Comparison of ENCODE assay signal across 19 cellular contexts in the genomic region with DNA sequence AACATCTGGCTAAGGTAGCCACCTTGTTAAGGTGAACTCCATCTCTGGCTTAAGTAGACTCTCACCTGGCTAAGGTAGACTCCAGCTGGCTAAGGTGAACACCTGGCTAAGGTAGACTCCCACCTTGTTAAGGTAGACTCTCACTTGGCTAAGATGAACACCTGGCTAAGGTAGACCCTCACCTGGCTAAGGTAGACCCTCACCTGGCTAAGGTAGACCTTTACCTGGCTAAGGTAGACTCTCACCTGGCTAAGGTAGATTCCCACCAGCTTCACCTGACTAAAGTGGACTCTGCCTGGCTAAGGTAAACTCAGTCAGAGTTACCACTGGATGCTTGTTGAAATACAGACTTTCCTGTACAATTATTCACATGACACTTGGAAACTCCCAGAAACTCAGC. TPM values are rescaled to one million over a fixed set of nuclear protein-coding genes. Genes with fewer than 3 reads are reported as not detected.
DNase-seq lines count a peak whose midpoint lies in the region; ATAC-seq and TF ChIP-seq lines count a peak whose summit lies in the region.
"Had no signal": no experiment of that assay in that cellular context is flagged by ENCODE, and none has a peak within 500 bp of the region (broad histone marks: within the 10 kb centered on the region; RNA-seq: fewer than 3 reads in every experiment).

No MANE protein-coding gene starts in this region.

- H3K36me3 ChIP-seq in DND-41 (ENCODE audit: insufficient read depth, low read length) = no peaks in the 10 kb centered on the region
- H3K36me3 ChIP-seq: breast epithelium, heart right ventricle, left ventricle myocardium inferior, vagina had no signal

- H3K36me3 Mint-ChIP-seq in activated CD8-positive, alpha-beta memory T cell treated with anti-CD3 and anti-CD28 coated beads, Interleukin-2, amount 10 ng/mL, durations not matched to agents 7 days and 5 days = peaks cover 10% of the 10 kb centered on the region
- H3K36me3 Mint-ChIP-seq in activated T-helper 1 cell treated with anti-CD3 and anti-CD28 coated beads, Interleukin-12 subunit alpha, Interleukin-12 subunit beta, Interleukin-2, Interleukin-4 antibody, amounts not matched to agents 30 ng/mL and 10 ng/mL and 1 ng/mL, durations not matched to agents 14 hours and 24 hours and 36 hours (ENCODE audit: low read depth) = peaks cover 6% of the 10 kb centered on the region
- no peaks in the 10 kb centered on the region for H3K36me3 Mint-ChIP-seq in natural killer cell treated with Interleukin-12 subunit alpha and Interleukin-12 subunit beta and Interleukin-15 and Interleukin-18, amount 100 ng/mL, for 72 hours

- CTCF ChIA-PET in activated CD8-positive, alpha-beta memory T cell treated with anti-CD3 and anti-CD28 coated beads, Interleukin-2, amount 10 ng/mL, durations not matched to agents 7 days and 5 days (lab: Charles Lee) = interaction anchor here (0.9 to 2.5 kb wide), 5 partner anchors 10 to 35 kb away, joined by 3 to 12 read pairs (median 3); no protein-coding TSS in a partner anchor

- no peaks in the 10 kb centered on the region for H3K9me3 ChIP-seq in DND-41 (ENCODE audit: insufficient read depth, low read length, severe bottlenecking)
- H3K9me3 ChIP-seq: breast epithelium, heart right ventricle, left ventricle myocardium inferior, spleen, vagina had no signal

- no peak overlapping the region for H3K9ac ChIP-seq in DND-41 (ENCODE audit: low read depth, low read length)

- intact Hi-C loops in activated T-helper 1 cell treated with anti-CD3 and anti-CD28 coated beads, Interleukin-12 subunit alpha, Interleukin-12 subunit beta, Interleukin-2, Interleukin-4 antibody, amounts not matched to agents 30 ng/mL and 10 ng/mL and 1 ng/mL, durations not matched to agents 14 hours and 24 hours and 36 hours (cut with micrococcal nuclease) = loop anchor here (1.0 to 2.0 kb wide), 2 partner anchors 23 to 56 kb away; a partner anchor contains a TSS

- H3K4me1 ChIP-seq in DND-41 (ENCODE audit: insufficient read depth, low read length) = peaks cover 21% of the 10 kb centered on the region
- H3K4me1 ChIP-seq: breast epithelium, left ventricle myocardium inferior, vagina had no signal

- no peaks in the 10 kb centered on the region for H3K9me3 Mint-ChIP-seq in activated CD8-positive, alpha-beta memory T cell treated with anti-CD3 and anti-CD28 coated beads, Interleukin-2, amount 10 ng/mL, durations not matched to agents 7 days and 5 days (ENCODE audit: low read depth)
- no peaks in the 10 kb centered on the region for H3K9me3 Mint-ChIP-seq in activated T-helper 1 cell treated with anti-CD3 and anti-CD28 coated beads, Interleukin-12 subunit alpha, Interleukin-12 subunit beta, Interleukin-2, Interleukin-4 antibody, amounts not matched to agents 30 ng/mL and 10 ng/mL and 1 ng/mL, durations not matched to agents 14 hours and 24 hours and 36 hours
- no peaks in the 10 kb centered on the region for H3K9me3 Mint-ChIP-seq in natural killer cell treated with Interleukin-12 subunit alpha and Interleukin-12 subunit beta and Interleukin-15 and Interleukin-18, amount 100 ng/mL, for 72 hours

- peak overlapping the region; percentile 92 for H3K27ac Mint-ChIP-seq in activated CD8-positive, alpha-beta memory T cell treated with anti-CD3 and anti-CD28 coated beads, Interleukin-2, amount 10 ng/mL, durations not matched to agents 7 days and 5 days
- peak overlapping the region; percentile 93 for H3K27ac Mint-ChIP-seq in activated T-helper 1 cell treated with anti-CD3 and anti-CD28 coated beads, Interleukin-12 subunit alpha, Interleukin-12 subunit beta, Interleukin-2, Interleukin-4 antibody, amounts not matched to agents 30 ng/mL and 10 ng/mL and 1 ng/mL, durations not matched to agents 14 hours and 24 hours and 36 hours
- H3K27ac Mint-ChIP-seq in natural killer cell treated with Interleukin-12 subunit alpha and Interleukin-12 subunit beta and Interleukin-15 and Interleukin-18, amount 100 ng/mL, for 72 hours = peak overlapping the region; percentile 83 to 86
- H3K27ac Mint-ChIP-seq: HFFc6 had no signal

- H3K27ac ChIP-seq in DND-41 (ENCODE audit: low read length) = peak overlapping the region; percentile 71; the same call in 1 of the 2 replicates
- H3K27ac ChIP-seq: breast epithelium, left ventricle myocardium inferior, SK-N-MC, vagina had no signal

- no peaks in the 10 kb centered on the region for H3K27me3 Mint-ChIP-seq in activated CD8-positive, alpha-beta memory T cell treated with anti-CD3 and anti-CD28 coated beads, Interleukin-2, amount 10 ng/mL, durations not matched to agents 7 days and 5 days
- H3K27me3 Mint-ChIP-seq in activated T-helper 1 cell treated with anti-CD3 and anti-CD28 coated beads, Interleukin-12 subunit alpha, Interleukin-12 subunit beta, Interleukin-2, Interleukin-4 antibody, amounts not matched to agents 30 ng/mL and 10 ng/mL and 1 ng/mL, durations not matched to agents 14 hours and 24 hours and 36 hours (ENCODE audit: insufficient read depth) = no peaks in the 10 kb centered on the region
- H3K27me3 Mint-ChIP-seq in natural killer cell treated with Interleukin-12 subunit alpha and Interleukin-12 subunit beta and Interleukin-15 and Interleukin-18, amount 100 ng/mL, for 72 hours = no peaks in the 10 kb centered on the region

- TF ChIP-seq CTCF in DND-41 (IDR thresholded peaks at IDR 0.05; ENCODE audit: borderline replicate concordance, extremely low read depth, low read length, poor library complexity, severe bottlenecking) (no peak), omental fat pad (IDR thresholded peaks at IDR 0.05) (no peak)

- DNase-seq in activated CD8-positive, alpha-beta memory T cell treated with anti-CD3 and anti-CD28 coated beads, Interleukin-2, amount 10 ng/mL, durations not matched to agents 7 days and 5 days = no peak
- DNase-seq in activated CD8-positive, alpha-beta memory T cell treated with anti-CD3 and anti-CD28 coated beads for 24 hours = no peak
- DNase-seq in DND-41 = no peak
- DNase-seq in activated T-helper 1 cell treated with anti-CD3 and anti-CD28 coated beads, Interleukin-12 subunit alpha, Interleukin-12 subunit beta, Interleukin-2, Interleukin-4 antibody, amounts not matched to agents 30 ng/mL and 10 ng/mL and 1 ng/mL, durations not matched to agents 14 hours and 24 hours and 36 hours (ENCODE audit: low spot score) = no peak
- DNase-seq in natural killer cell treated with Interleukin-12 subunit alpha and Interleukin-12 subunit beta and Interleukin-15 and Interleukin-18, amount 100 ng/mL, for 72 hours (ENCODE audit: low spot score) = no peak
- no peak for DNase-seq in omental fat pad (ENCODE audit: low spot score)
- DNase-seq in occipital lobe (lab: John Stamatoyannopoulos, UW) = no peak
- DNase-seq in cerebellar cortex (ENCODE audit: low spot score) = no peak
- DNase-seq: DMS 273 treated with DMSO at 0.1 percent for 48 hours, heart right ventricle, HFFc6, left ventricle myocardium inferior, NCI-H1417, NCI-H524, RPMI8226 had no signal

- H4K20me1 ChIP-seq in DND-41 (ENCODE audit: insufficient read depth, low read length) = no peaks in the 10 kb centered on the region

- peaks cover 70% of the 10 kb centered on the region for H3K4me1 Mint-ChIP-seq in activated CD8-positive, alpha-beta memory T cell treated with anti-CD3 and anti-CD28 coated beads, Interleukin-2, amount 10 ng/mL, durations not matched to agents 7 days and 5 days
- H3K4me1 Mint-ChIP-seq in activated T-helper 1 cell treated with anti-CD3 and anti-CD28 coated beads, Interleukin-12 subunit alpha, Interleukin-12 subunit beta, Interleukin-2, Interleukin-4 antibody, amounts not matched to agents 30 ng/mL and 10 ng/mL and 1 ng/mL, durations not matched to agents 14 hours and 24 hours and 36 hours (ENCODE audit: low read depth) = peaks cover 69% of the 10 kb centered on the region
- H3K4me1 Mint-ChIP-seq in natural killer cell treated with Interleukin-12 subunit alpha and Interleukin-12 subunit beta and Interleukin-15 and Interleukin-18, amount 100 ng/mL, for 72 hours (ENCODE audit: low read depth in 2 of 2) = peaks cover 30 to 33% of the 10 kb centered on the region in 2 donors

- H3K4me2 ChIP-seq in DND-41 (ENCODE audit: insufficient read depth, low read length) = peak overlapping the region; percentile 30; the same call in 1 of the 2 replicates

- no peaks in the 10 kb centered on the region for H3K79me2 ChIP-seq in DND-41 (ENCODE audit: insufficient read depth, low read length)

- no peak overlapping the region for H3K4me3 ChIP-seq in DND-41 (ENCODE audit: low read depth in 1 of 2, low read length in 2 of 2)
- H3K4me3 ChIP-seq: breast epithelium, heart right ventricle, left ventricle myocardium inferior, SK-N-MC, vagina had no signal

- H3K4me3 Mint-ChIP-seq in activated CD8-positive, alpha-beta memory T cell treated with anti-CD3 and anti-CD28 coated beads, Interleukin-2, amount 10 ng/mL, durations not matched to agents 7 days and 5 days = peak overlapping the region; percentile 75
- H3K4me3 Mint-ChIP-seq in activated T-helper 1 cell treated with anti-CD3 and anti-CD28 coated beads, Interleukin-12 subunit alpha, Interleukin-12 subunit beta, Interleukin-2, Interleukin-4 antibody, amounts not matched to agents 30 ng/mL and 10 ng/mL and 1 ng/mL, durations not matched to agents 14 hours and 24 hours and 36 hours = peak overlapping the region; percentile 79
- H3K4me3 Mint-ChIP-seq in natural killer cell treated with Interleukin-12 subunit alpha and Interleukin-12 subunit beta and Interleukin-15 and Interleukin-18, amount 100 ng/mL, for 72 hours = peak overlapping the region; percentile 80
- H3K4me3 Mint-ChIP-seq: HFFc6 had no signal

- ATAC-seq in activated CD8-positive, alpha-beta memory T cell treated with anti-CD3 and anti-CD28 coated beads, Interleukin-2, amount 10 ng/mL, durations not matched to agents 7 days and 5 days = no peak
- ATAC-seq in DND-41 (ENCODE audit: insufficient read depth, low read depth) (no peak), omental fat pad (ENCODE audit: low FRiP score) (no peak)
- ATAC-seq in natural killer cell treated with Interleukin-12 subunit alpha and Interleukin-12 subunit beta and Interleukin-15 and Interleukin-18, amount 100 ng/mL, for 72 hours = no peak
- ATAC-seq: heart right ventricle had no signal

- no peaks in the 10 kb centered on the region for H3K27me3 ChIP-seq in DND-41 (ENCODE audit: insufficient read depth, low read length, poor library complexity)
- H3K27me3 ChIP-seq: breast epithelium, heart right ventricle, spleen, vagina had no signal

- no peak overlapping the region for H2AFZ ChIP-seq in DND-41 (ENCODE audit: low read depth, low read length)

RNA-seq across cellular contexts. Expression of a gene that starts 23.6 kb away (rescaled TPM):
- total RNA-seq in activated CD8-positive, alpha-beta memory T cell treated with anti-CD3 and anti-CD28 coated beads, Interleukin-2, amount 10 ng/mL, durations not matched to agents 7 days and 5 days = 100 to 1,000 TPM; 103 to 116 TPM
- total RNA-seq in activated T-helper 1 cell treated with anti-CD3 and anti-CD28 coated beads, Interleukin-12 subunit alpha, Interleukin-12 subunit beta, Interleukin-2, Interleukin-4 antibody, amounts not matched to agents 30 ng/mL and 10 ng/mL and 1 ng/mL, durations not matched to agents 14 hours and 24 hours and 36 hours = 86.4 and 87.3 TPM in 2 replicates
- total RNA-seq in natural killer cell treated with Interleukin-12 subunit alpha and Interleukin-12 subunit beta and Interleukin-15 and Interleukin-18, amount 100 ng/mL, for 72 hours = 10 to 100 TPM; 95.1 to 96.4 TPM
- 10 to 100 TPM; 59.3 to 97.7 (median 77.0) TPM for total RNA-seq in omental fat pad
- 65.4 TPM for total RNA-seq in occipital lobe

RNA-seq across cellular contexts. Expression of a gene that starts 31.0 kb away (rescaled TPM):
- total RNA-seq in activated CD8-positive, alpha-beta memory T cell treated with anti-CD3 and anti-CD28 coated beads, Interleukin-2, amount 10 ng/mL, durations not matched to agents 7 days and 5 days = 100 to 1,000 TPM; 354 to 362 TPM
- total RNA-seq in activated T-helper 1 cell treated with anti-CD3 and anti-CD28 coated beads, Interleukin-12 subunit alpha, Interleukin-12 subunit beta, Interleukin-2, Interleukin-4 antibody, amounts not matched to agents 30 ng/mL and 10 ng/mL and 1 ng/mL, durations not matched to agents 14 hours and 24 hours and 36 hours = 338 and 351 TPM in 2 replicates
- total RNA-seq in natural killer cell treated with Interleukin-12 subunit alpha and Interleukin-12 subunit beta and Interleukin-15 and Interleukin-18, amount 100 ng/mL, for 72 hours = 100 to 1,000 TPM; 260 to 346 TPM
- total RNA-seq in omental fat pad (100 to 1,000 TPM; 407 to 513 (median 455) TPM), occipital lobe (62.9 TPM)

RNA-seq across cellular contexts. Expression of a gene that starts 39.9 kb away (rescaled TPM):
- 10 to 100 TPM; 27.3 to 30.8 TPM for total RNA-seq in activated CD8-positive, alpha-beta memory T cell treated with anti-CD3 and anti-CD28 coated beads, Interleukin-2, amount 10 ng/mL, durations not matched to agents 7 days and 5 days
- 19.4 and 20.7 TPM in 2 replicates for total RNA-seq in activated T-helper 1 cell treated with anti-CD3 and anti-CD28 coated beads, Interleukin-12 subunit alpha, Interleukin-12 subunit beta, Interleukin-2, Interleukin-4 antibody, amounts not matched to agents 30 ng/mL and 10 ng/mL and 1 ng/mL, durations not matched to agents 14 hours and 24 hours and 36 hours
- total RNA-seq in natural killer cell treated with Interleukin-12 subunit alpha and Interleukin-12 subunit beta and Interleukin-15 and Interleukin-18, amount 100 ng/mL, for 72 hours = 10 to 100 TPM; 35.5 to 36.0 TPM
- total RNA-seq in omental fat pad (10 to 100 TPM; 18.1 to 27.9 (median 22.6) TPM), occipital lobe (13.1 TPM)
